Comparison of ENCODE assay signal across 28 cellular contexts in genomic region chr13:98313023-98313937, GRCh38.
DNase-seq lines count a peak whose midpoint lies in the region; FAIRE-seq and TF ChIP-seq lines count a peak whose summit lies in the region.
"Had no signal": no experiment of that assay in that cellular context is flagged by ENCODE, and none has a peak within 500 bp of the region (broad histone marks: within the 10 kb centered on the region; RNA-seq: fewer than 3 reads in every experiment).

No MANE protein-coding gene starts in this region.

- H3K4me3 Mint-ChIP-seq in endodermal cell, result no peak overlapping the region
- H3K4me3 Mint-ChIP-seq: activated B cell treated with CpG ODN at 0.5 μM for 24 hours; B cell; central memory CD8-positive, alpha-beta T cell; naive thymus-derived CD8-positive, alpha-beta T cell had no signal

- H3K4me3 ChIP-seq in HEK293 (ENCODE audit: low read depth, low read length), result no peak overlapping the region
- H3K4me3 ChIP-seq in endodermal cell (ENCODE audit: low read length), result no peak overlapping the region
- H3K4me3 ChIP-seq in small intestine (ENCODE audit: low read depth in 1 of 2, low read length in 2 of 2), result peak overlapping the region in 1 of 2 donors; percentile 31
- H3K4me3 ChIP-seq in mammary epithelial cell (replicated peaks in 1 of 3; ENCODE audit: insufficient read depth in 1 of 3, low read depth in 2 of 3, low read length in 3 of 3), result no peak overlapping the region
- H3K4me3 ChIP-seq: A549, ascending aorta had no signal

- intact Hi-C loops in mammary epithelial cell (cut with micrococcal nuclease), result no loop called here

- in situ Hi-C loops in mammary epithelial cell (cut with MboI; ENCODE audit: low sequenced_read_pairs in 2 of 2), result no loop called here

- H4K20me1 ChIP-seq in mammary epithelial cell (ENCODE audit: insufficient read depth, low read length), result no peaks in the 10 kb centered on the region

- H3K36me3 ChIP-seq in HEK293 (ENCODE audit: control insufficient read depth in 2 of 2, insufficient read depth in 1 of 2, low read length in 2 of 2) (no peaks in the 10 kb centered on the region), endodermal cell (ENCODE audit: control insufficient read depth, insufficient read depth, low read length) (peaks cover 49% of the 10 kb centered on the region), small intestine (ENCODE audit: control insufficient read depth in 2 of 2, insufficient read depth in 2 of 2, low read length in 2 of 2) (no peaks in the 10 kb centered on the region), mammary epithelial cell (ENCODE audit: insufficient read depth, low read length) (no peaks in the 10 kb centered on the region)
- H3K36me3 ChIP-seq: ascending aorta had no signal

- H3K9ac ChIP-seq in endodermal cell (ENCODE audit: extremely low read depth, low read length, poor library complexity, severe bottlenecking), result no peak overlapping the region
- H3K9ac ChIP-seq in mammary epithelial cell (ENCODE audit: insufficient read depth, low read length), result no peak overlapping the region

- H3K4me1 Mint-ChIP-seq in endodermal cell, result peaks cover 60% of the 10 kb centered on the region
- H3K4me1 Mint-ChIP-seq: activated B cell treated with CpG ODN at 0.5 μM for 24 hours; B cell; central memory CD8-positive, alpha-beta T cell; naive thymus-derived CD8-positive, alpha-beta T cell had no signal

- no peak for TF ChIP-seq CTCF in HEK293 (tag by site-specific recombination; IDR thresholded peaks at IDR 0.05)
- no peak for TF ChIP-seq CTCF in endodermal cell (conservative IDR thresholded peaks at IDR 0.05)
- TF ChIP-seq CTCF in mammary epithelial cell (conservative IDR thresholded peaks at IDR 0.05 in 1 of 2, IDR thresholded peaks at IDR 0.05 in 1 of 2; ENCODE audit: extremely low read depth in 1 of 2, insufficient read depth in 1 of 2, low read depth in 1 of 2, low read length in 2 of 2), result no peak

- H3K27ac ChIP-seq in HEK293 (ENCODE audit: extremely low read depth, low read depth, low read length), result no peak overlapping the region
- H3K27ac ChIP-seq in endodermal cell (ENCODE audit: low read depth, low read length), result no peak overlapping the region
- H3K27ac ChIP-seq in small intestine (ENCODE audit: low read depth in 1 of 2, low read length in 1 of 2), result peak overlapping the region; percentile 22 to 74
- no peak overlapping the region for H3K27ac ChIP-seq in mammary epithelial cell (ENCODE audit: insufficient read depth, low read depth, low read length)
- H3K27ac ChIP-seq: A549, ascending aorta had no signal

- no peaks in the 10 kb centered on the region for H3K27me3 Mint-ChIP-seq in endodermal cell (ENCODE audit: insufficient read depth)

- no peak overlapping the region for H2AFZ ChIP-seq in mammary epithelial cell (ENCODE audit: low read depth, low read length)

- dilution Hi-C loops in mammary epithelial cell (cut with HindIII; ENCODE audit: low sequenced_read_pairs), result no loop called here

- H3K36me3 Mint-ChIP-seq in endodermal cell (ENCODE audit: low read depth), result peaks cover 28% of the 10 kb centered on the region
- H3K36me3 Mint-ChIP-seq: activated naive CD4-positive, alpha-beta T cell treated with anti-CD3 and anti-CD28 coated beads, Interleukin-2, amount 50 U/mL, for 72 hours; naive thymus-derived CD8-positive, alpha-beta T cell had no signal

- CTCF ChIA-PET in HEK293 (lab: Yijun Ruan, JAX), result no interaction called here
- CTCF ChIA-PET in mammary epithelial cell (lab: Charles Lee; ENCODE audit: low non-redundant PET), result no interaction called here

- 86 to 95% methylated on average over 10 to 19 of the region's 20 CpGs for WGBS in endodermal cell (ENCODE audit: insufficient coverage in 1 of 2, insufficient read length in 1 of 2), 2 experiments
- WGBS in small intestine, 3 donors, result 22 to 61% (median 39%) methylated on average over 20 of the region's 20 CpGs
- 89% methylated on average over 9 of the region's 20 CpGs for WGBS in mammary epithelial cell (ENCODE audit: low coverage, missing lambda C conversion rate)

- H3K27me3 ChIP-seq in endodermal cell (ENCODE audit: control insufficient read depth, insufficient read depth, low read length, poor library complexity, severe bottlenecking), result no peaks in the 10 kb centered on the region
- H3K27me3 ChIP-seq in small intestine (ENCODE audit: control insufficient read depth in 2 of 2, insufficient read depth in 2 of 2, low read length in 2 of 2), result no peaks in the 10 kb centered on the region
- no peaks in the 10 kb centered on the region for H3K27me3 ChIP-seq in mammary epithelial cell (ENCODE audit: insufficient read depth, low read length)
- H3K27me3 ChIP-seq: ascending aorta had no signal

- no peak overlapping the region for H3K4me2 ChIP-seq in mammary epithelial cell (ENCODE audit: insufficient read depth, low read depth, low read length)
- H3K4me2 ChIP-seq: A549 had no signal

- no TSS peak for BruUV-seq in mammary epithelial cell (replicated peaks; lab: Mats Ljungman, UMichigan)

- DNase-seq in endodermal cell (no peak), mucosa of gallbladder (ENCODE audit: low spot score) (peak; percentile 63), small intestine (peak; percentile 91), mammary epithelial cell (no peak), cortex of kidney (lab: John Stamatoyannopoulos, UW) (no peak), NCI-H510A (lab: John Stamatoyannopoulos, UW) (no peak)
- DNase-seq in activated CD4-positive, CD25-positive, alpha-beta regulatory T cell (lab: John Stamatoyannopoulos, UW), result no peak
- DNase-seq: activated B cell treated with CpG ODN at 0.5 μM for 24 hours; activated CD4-positive, alpha-beta T cell treated with anti-CD3 and anti-CD28 coated beads, Interleukin-2, amount 50 U/mL, for 48 hours; activated CD8-positive, alpha-beta memory T cell treated with anti-CD3 and anti-CD28 coated beads, Interleukin-2, amount 50 U/mL, for 48 hours; DMS53; glutamatergic neuron; GOT3; naive thymus-derived CD8-positive, alpha-beta T cell; NCI-H1105; NCI-H2081 treated with DMSO at 0.1 percent for 48 hours; NCI-H446; stimulated activated CD8-positive, alpha-beta memory T cell treated with anti-CD3 and anti-CD28 coated beads, Interleukin-4, amount 100 ng/mL, for 48 hours; T1000 had no signal

- H3K9me3 ChIP-seq in HEK293 (ENCODE audit: control insufficient read depth, insufficient read depth, low read depth, low read length), result no peaks in the 10 kb centered on the region
- H3K9me3 ChIP-seq in endodermal cell (ENCODE audit: control insufficient read depth, low read length), result peaks cover 4% of the 10 kb centered on the region
- no peaks in the 10 kb centered on the region for H3K9me3 ChIP-seq in small intestine (ENCODE audit: control insufficient read depth, low read depth)
- no peaks in the 10 kb centered on the region for H3K9me3 ChIP-seq in mammary epithelial cell (replicated peaks; ENCODE audit: insufficient read depth, low read length)
- H3K9me3 ChIP-seq: A549, ascending aorta had no signal

- FAIRE-seq in small intestine (lab: Jason Lieb, UNC), result no peak
- FAIRE-seq: A549, G401.6, urothelium cell line had no signal

- no peaks in the 10 kb centered on the region for H3K79me2 ChIP-seq in mammary epithelial cell (ENCODE audit: insufficient read depth, low read length)

- no peaks in the 10 kb centered on the region for H3K4me1 ChIP-seq in HEK293 (ENCODE audit: control insufficient read depth, insufficient read depth, low read length)
- peaks cover 25% of the 10 kb centered on the region for H3K4me1 ChIP-seq in endodermal cell (ENCODE audit: control insufficient read depth, insufficient read depth, low read length)
- H3K4me1 ChIP-seq in small intestine (ENCODE audit: control insufficient read depth in 2 of 2, insufficient read depth in 1 of 2, low read depth in 1 of 2, low read length in 1 of 2), result peaks cover 4 to 5% of the 10 kb centered on the region in 2 donors
- H3K4me1 ChIP-seq in mammary epithelial cell (ENCODE audit: insufficient read depth, low read length), result no peaks in the 10 kb centered on the region
- H3K4me1 ChIP-seq: ascending aorta had no signal

- no peaks in the 10 kb centered on the region for H3K9me3 Mint-ChIP-seq in endodermal cell
- H3K9me3 Mint-ChIP-seq: activated B cell treated with CpG ODN at 0.5 μM for 24 hours; activated naive CD4-positive, alpha-beta T cell treated with anti-CD3 and anti-CD28 coated beads, Interleukin-2, amount 50 U/mL, for 72 hours; activated T-helper 2 cell treated with anti-CD3 and anti-CD28 coated beads, Interferon-gamma antibody, Interleukin-2, Interleukin-4, amounts not matched to agents 10 μg/mL and 5 μg/mL and 100 μg/mL, durations not matched to agents 14 hours and 24 hours and 36 hours; central memory CD8-positive, alpha-beta T cell; naive thymus-derived CD8-positive, alpha-beta T cell had no signal

- POLR2A ChIA-PET in HEK293 (lab: Yijun Ruan, JAX), result no interaction called here

- peak overlapping the region; percentile 31 for H3K27ac Mint-ChIP-seq in endodermal cell
- H3K27ac Mint-ChIP-seq: activated B cell treated with CpG ODN at 0.5 μM for 24 hours; activated naive CD4-positive, alpha-beta T cell treated with anti-CD3 and anti-CD28 coated beads, Interleukin-2, amount 50 U/mL, for 72 hours; activated T-helper 2 cell treated with anti-CD3 and anti-CD28 coated beads, Interferon-gamma antibody, Interleukin-2, Interleukin-4, amounts not matched to agents 10 μg/mL and 5 μg/mL and 100 μg/mL, durations not matched to agents 14 hours and 24 hours and 36 hours; B cell; naive thymus-derived CD8-positive, alpha-beta T cell had no signal

TF ChIP-seq in HEK293, 187 proteins besides CTCF, POLR2A, EP300 and RAD21 (continues in another document):
- TF ChIP-seq ZNF16 (tag by site-specific recombination; IDR thresholded peaks at IDR 0.05; ENCODE audit: low read depth) (no peak), ZNF558 (tag by site-specific recombination; IDR thresholded peaks at IDR 0.05) (no peak), ZNF624 (tag by site-specific recombination; IDR thresholded peaks at IDR 0.05) (no peak), KLF1 (tag by site-specific recombination; IDR thresholded peaks at IDR 0.05) (peak; percentile 65), ZNF704 (tag by site-specific recombination; IDR thresholded peaks at IDR 0.05) (no peak), HOXC10 (CRISPR knock-in tag; IDR thresholded peaks at IDR 0.05) (no peak)

Comparison
In these comparisons a context has a peak if more than half of its experiments do, and no peak if none do; other contexts are left out.
1. H3K27ac ChIP-seq: peak in small intestine (2 of 2); none in HEK293 (single experiment), endodermal cell (single experiment) and mammary epithelial cell (single experiment).
2. DNase-seq: peak in mucosa of gallbladder (single experiment) and small intestine (single experiment); none in endodermal cell (single experiment), mammary epithelial cell (single experiment), cortex of kidney (single experiment), NCI-H510A (single experiment) and activated CD4-positive, CD25-positive, alpha-beta regulatory T cell (0 of 4).